9 cellular contexts compared by ENCODE assay signal in genomic region chr18:58221060-58221725, GRCh38.
DNase-seq lines count a peak whose midpoint lies in the region; ATAC-seq and TF ChIP-seq lines count a peak whose summit lies in the region.
"Had no signal": no experiment of that assay in that cellular context is flagged by ENCODE, and none has a peak within 500 bp of the region (broad histone marks: within the 10 kb centered on the region; RNA-seq: fewer than 3 reads in every experiment).

No MANE protein-coding gene starts in this region.

- H3K4me2 ChIP-seq in PC-3 (ENCODE audit: low read length) = peak overlapping the region; percentile 88
- H3K4me2 ChIP-seq in neural progenitor cell = no peak overlapping the region

- H3K4me1 ChIP-seq in PC-3 (ENCODE audit: insufficient read depth, low read length) = peaks cover 78% of the 10 kb centered on the region
- H3K4me1 ChIP-seq in neural progenitor cell = peaks cover 9% of the 10 kb centered on the region

- POLR2A ChIA-PET in PC-3 (lab: Charles Lee; ENCODE audit: unreplicated experiment) = interaction anchor here (0.5 to 1.4 kb wide), 16 partner anchors 9 to 1798 kb away, joined by 3 to 12 read pairs (median 4); no protein-coding TSS in a partner anchor

- peak; percentile 74 for DNase-seq in EH (ENCODE audit: low read depth)
- peak; percentile 96 for DNase-seq in PC-3
- DNase-seq in epithelial cell of proximal tubule (ENCODE audit: low read depth) = peak; percentile 94
- DNase-seq in neural progenitor cell (ENCODE audit: low spot score) = no peak
- DNase-seq in D341Med (ENCODE audit: low spot score) = no peak
- DNase-seq: left ventricle myocardium superior had no signal

- H3K27ac Mint-ChIP-seq in neural progenitor cell = peak overlapping the region; percentile 18

- H2AFZ ChIP-seq in PC-3 (ENCODE audit: low read length) (no peak overlapping the region), neural progenitor cell (replicated peaks) (no peak overlapping the region)

- peak overlapping the region; percentile 86 for H3K27ac ChIP-seq in PC-3 (ENCODE audit: low read length)
- no peak overlapping the region for H3K27ac ChIP-seq in neural progenitor cell

- H3K9me2 ChIP-seq in PC-3 (replicated peaks; ENCODE audit: low read length) = no peaks in the 10 kb centered on the region

- H4K20me1 ChIP-seq in PC-3 (ENCODE audit: low read length) (peaks cover 30% of the 10 kb centered on the region), neural progenitor cell (ENCODE audit: low read depth) (peaks cover 5% of the 10 kb centered on the region)

- no peaks in the 10 kb centered on the region for H3F3A ChIP-seq in PC-3 (ENCODE audit: low read length, unreplicated experiment)
- no peaks in the 10 kb centered on the region for H3F3A ChIP-seq in neural progenitor cell (ENCODE audit: low read depth)

- peaks cover 42% of the 10 kb centered on the region for H3K4me1 Mint-ChIP-seq in neural progenitor cell

- H3K9me3 Mint-ChIP-seq in neural progenitor cell = no peaks in the 10 kb centered on the region

- H3K79me2 ChIP-seq in PC-3 (ENCODE audit: low read length) = peaks cover 87% of the 10 kb centered on the region
- H3K79me2 ChIP-seq in neural progenitor cell (ENCODE audit: low read depth) = peaks cover 9% of the 10 kb centered on the region

- H3K27me3 Mint-ChIP-seq in neural progenitor cell (ENCODE audit: insufficient read depth, low read depth) = peaks cover 4% of the 10 kb centered on the region

- ATAC-seq in PC-3 (peak; percentile 46), HG02852 (IDR thresholded peaks at IDR 0.05; ENCODE audit: unreplicated experiment) (no peak), GM18502 (IDR thresholded peaks at IDR 0.05; ENCODE audit: poor library complexity, unreplicated experiment) (no peak), HG03469 (IDR thresholded peaks at IDR 0.05; ENCODE audit: unreplicated experiment) (no peak)
- ATAC-seq: left ventricle myocardium superior had no signal

- CTCF ChIA-PET in PC-3 (lab: Charles Lee) = interaction anchor here (0.8 to 1.0 kb wide), 2 partner anchors 13 to 25 kb away, joined by 3 to 4 read pairs; no protein-coding TSS in a partner anchor

- no peak overlapping the region for H3K4me3 Mint-ChIP-seq in neural progenitor cell

- H3K9ac ChIP-seq in PC-3 (ENCODE audit: low read length) (peak overlapping the region; percentile 78), neural progenitor cell (no peak overlapping the region)

- no peak for TF ChIP-seq CTCF in PC-3 (conservative IDR thresholded peaks at IDR 0.05; ENCODE audit: low read depth, low read length)
- TF ChIP-seq CTCF in epithelial cell of proximal tubule (conservative IDR thresholded peaks at IDR 0.05; ENCODE audit: low read depth, low read length) = no peak
- no peak for TF ChIP-seq CTCF in neural progenitor cell (IDR thresholded peaks at IDR 0.05)

- H3K9me3 ChIP-seq in PC-3 (ENCODE audit: low read length) (no peaks in the 10 kb centered on the region), neural progenitor cell (ENCODE audit: low read depth) (no peaks in the 10 kb centered on the region)

- peak overlapping the region; percentile 93 for H3K4me3 ChIP-seq in PC-3 (ENCODE audit: low read length)
- peak overlapping the region; percentile 61 for H3K4me3 ChIP-seq in epithelial cell of proximal tubule (ENCODE audit: low read depth, low read length)
- no peak overlapping the region for H3K4me3 ChIP-seq in neural progenitor cell

- no peaks in the 10 kb centered on the region for H3K36me3 Mint-ChIP-seq in neural progenitor cell

- no peaks in the 10 kb centered on the region for H3K36me3 ChIP-seq in PC-3 (ENCODE audit: low read depth, low read length)
- no peaks in the 10 kb centered on the region for H3K36me3 ChIP-seq in neural progenitor cell

- no peaks in the 10 kb centered on the region for H3K27me3 ChIP-seq in PC-3 (ENCODE audit: low read length)
- no peaks in the 10 kb centered on the region for H3K27me3 ChIP-seq in neural progenitor cell

- BruUV-seq in PC-3 (replicated peaks; lab: Mats Ljungman, UMichigan) = TSS peak; percentile 13

- intact Hi-C loops in PC-3 (cut with micrococcal nuclease) = loop anchor here (5.0 kb wide), 2 partner anchors 66 to 84 kb away; no protein-coding TSS in a partner anchor

Comparison
In these comparisons a context has a peak if more than half of its experiments do, and no peak if none do; other contexts are left out.
1. DNase-seq: peak in EH (single experiment), PC-3 (single experiment) and epithelial cell of proximal tubule (single experiment); none in neural progenitor cell (single experiment) and D341Med (single experiment).